In the genomic region with DNA sequence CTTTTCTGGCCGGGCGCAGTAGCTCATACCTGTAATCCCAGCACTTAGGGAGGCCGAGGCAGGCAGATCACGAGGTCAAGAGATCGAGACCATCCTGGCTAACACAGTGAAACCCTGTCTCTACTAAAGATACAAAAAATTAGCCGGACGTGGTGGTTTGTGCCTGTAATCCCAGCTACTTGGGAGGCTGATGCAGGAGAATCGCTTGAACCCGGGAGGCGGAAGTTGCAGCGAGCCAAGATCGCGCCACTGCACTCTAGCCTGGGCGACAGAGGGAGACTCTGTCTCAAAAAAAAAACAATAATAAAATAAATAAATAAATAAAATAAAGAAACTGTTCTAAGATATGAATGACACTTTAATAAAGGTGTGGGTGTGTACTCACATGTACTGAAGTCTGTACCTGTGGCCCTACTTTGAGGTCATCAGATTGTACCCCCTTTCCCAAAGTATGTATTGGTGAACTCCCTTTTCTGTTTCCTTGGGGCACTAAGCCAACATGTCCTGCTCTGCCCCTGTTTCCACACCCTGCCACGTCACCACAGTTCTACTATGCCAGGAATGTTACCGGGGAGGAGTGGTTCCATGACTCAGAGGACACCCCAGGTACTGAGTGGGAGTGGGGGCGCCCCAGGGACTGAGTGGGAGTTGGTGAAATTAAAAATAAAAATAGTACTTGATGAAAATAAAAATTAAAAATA, we compare ENCODE assay signal across 8 cellular contexts. TPM values are rescaled to one million over a fixed set of nuclear protein-coding genes. Genes with fewer than 3 reads are reported as not detected.
DNase-seq lines count a peak whose midpoint lies in the region; ATAC-seq and TF ChIP-seq lines count a peak whose summit lies in the region.
"Not testable (repeated sequence)": the region's sequence is repeated elsewhere in the genome, so short reads cannot be mapped to it uniquely, and the experiment has no call there.

No MANE protein-coding gene starts in this region.

- H3K9me3 ChIP-seq in tibial artery: not testable (repeated sequence)

- peaks cover 30% of the 10 kb centered on the region for H3K4me1 Mint-ChIP-seq in activated T-cell treated with anti-CD3 and anti-CD28 coated beads, Interleukin-2, amount 50 U/mL, for 4 hours (ENCODE audit: low read depth)

- not testable (repeated sequence) for H3K36me3 ChIP-seq in tibial artery

- ATAC-seq in activated T-cell treated with anti-CD3 and anti-CD28 coated beads, Interleukin-2, amount 50 U/mL, for 4 hours: not testable (repeated sequence)

- TF ChIP-seq CTCF in epithelial cell of esophagus (IDR thresholded peaks at IDR 0.05; ENCODE audit: insufficient read depth, low read depth, low read length, missing control alignments); tibial artery (IDR thresholded peaks at IDR 0.05): not testable (repeated sequence)

- H3K27me3 ChIP-seq in tibial artery: not testable (repeated sequence)

- not testable (repeated sequence) for H3K36me3 Mint-ChIP-seq in activated T-cell treated with anti-CD3 and anti-CD28 coated beads, Interleukin-2, amount 50 U/mL, for 4 hours (ENCODE audit: insufficient read depth)

- H3K9me3 Mint-ChIP-seq in activated T-cell treated with anti-CD3 and anti-CD28 coated beads, Interleukin-2, amount 50 U/mL, for 4 hours: not testable (repeated sequence)

- H3K4me1 ChIP-seq in tibial artery: peaks cover 0 to 27% (median 17%) of the 10 kb centered on the region in 4 donors

- H3K4me3 Mint-ChIP-seq in activated T-cell treated with anti-CD3 and anti-CD28 coated beads, Interleukin-2, amount 50 U/mL, for 4 hours: not testable (repeated sequence)

- DNase-seq in AG20443 (ENCODE audit: low spot score) (peak; percentile 89), HPDE6-E6E7 (ENCODE audit: extremely low spot score) (peak; percentile 89), RKO (ENCODE audit: low spot score) (peak; percentile 98), epithelial cell of esophagus (ENCODE audit: low read depth) (peak; percentile 99), iris pigment epithelial cell (ENCODE audit: low read depth) (peak; percentile 92), occipital lobe (lab: John Stamatoyannopoulos, UW) (peak; percentile 4), tibial artery (peak; percentile 49 to 72)
- DNase-seq in activated T-cell treated with anti-CD3 and anti-CD28 coated beads, Interleukin-2, amount 50 U/mL, for 4 hours: peak; percentile 13

- H3K27ac ChIP-seq in tibial artery: peak overlapping the region in 1 of 2 donors; percentile 20

- intact Hi-C loops in tibial artery (cut with DNase I; ENCODE audit: low total_unique reads): loop anchor here (5.0 to 10.0 kb wide), 2 partner anchors 57 to 150 kb away; a partner anchor contains a TSS

- H3K4me3 ChIP-seq in epithelial cell of esophagus (ENCODE audit: low read length): peak overlapping the region; percentile 49
- H3K4me3 ChIP-seq in tibial artery: not testable (repeated sequence)

- H3K27me3 Mint-ChIP-seq in activated T-cell treated with anti-CD3 and anti-CD28 coated beads, Interleukin-2, amount 50 U/mL, for 4 hours (ENCODE audit: low read depth): not testable (repeated sequence)

RNA-seq across cellular contexts. Expression of a gene that starts 3.3 kb away (rescaled TPM):
- total RNA-seq in activated T-cell treated with anti-CD3 and anti-CD28 coated beads, Interleukin-2, amount 50 U/mL, for 4 hours: 100 to 1,000 TPM in 2 of 3 donors, 10 to 100 TPM in 1; 98.5 to 110 (median 100) TPM
- total RNA-seq in occipital lobe: 56.3 TPM

RNA-seq across cellular contexts. Expression of a gene that starts 5.0 kb away (rescaled TPM):
- total RNA-seq in activated T-cell treated with anti-CD3 and anti-CD28 coated beads, Interleukin-2, amount 50 U/mL, for 4 hours: 10 to 100 TPM; 72.5 to 81.9 (median 78.1) TPM
- total RNA-seq in occipital lobe: 75.3 TPM

RNA-seq across cellular contexts. Expression of a gene that starts 19.3 kb away (rescaled TPM):
- total RNA-seq in activated T-cell treated with anti-CD3 and anti-CD28 coated beads, Interleukin-2, amount 50 U/mL, for 4 hours: 1 to 10 TPM in 2 of 3 donors, under 1 TPM in 1; 0.52 to 2.9 (median 2.3) TPM
- not detected for total RNA-seq in occipital lobe

RNA-seq across cellular contexts. Expression of a gene that starts 29.1 kb away (rescaled TPM):
- 10 to 100 TPM; 92.8 to 95.0 (median 93.3) TPM for total RNA-seq in activated T-cell treated with anti-CD3 and anti-CD28 coated beads, Interleukin-2, amount 50 U/mL, for 4 hours
- total RNA-seq in occipital lobe: 35.6 TPM

RNA-seq across cellular contexts. Expression of a gene that starts 29.3 kb away (rescaled TPM):
- 1 to 10 TPM; 3.0 to 4.4 (median 3.5) TPM for total RNA-seq in activated T-cell treated with anti-CD3 and anti-CD28 coated beads, Interleukin-2, amount 50 U/mL, for 4 hours
- 16.4 TPM for total RNA-seq in occipital lobe

Comparison
In these comparisons a context has a peak if more than half of its experiments do, and no peak if none do; other contexts are left out.
1. DNase-seq: peak in every context shown above with its lines; median percentile 99 in epithelial cell of esophagus; 98 in RKO; 92 in iris pigment epithelial cell; 89 in AG20443; 89 in HPDE6-E6E7; 60 in tibial artery; 13 in activated T-cell treated with anti-CD3 and anti-CD28 coated beads, Interleukin-2, amount 50 U/mL, for 4 hours; 4 in occipital lobe.